Comparison of ENCODE assay signal across 7 cellular contexts in genomic region chr18:4374564-4374963, GRCh38.
"Had no signal": no experiment of that assay in that cellular context is flagged by ENCODE, and none has a peak within 500 bp of the region (broad histone marks: within the 10 kb centered on the region; RNA-seq: fewer than 3 reads in every experiment).

No MANE protein-coding gene starts in this region.

- H3K9ac ChIP-seq: KMS-11 had no signal

- H3K4me2 ChIP-seq: KMS-11 had no signal

- DNase-seq: IMR-90, KBM-7, KG1 had no signal

- FAIRE-seq: HepG2, HTR-8/SVneo had no signal

- ATAC-seq: HepG2 had no signal

- H3K27ac ChIP-seq: HL-60, KMS-11 had no signal
